In the genomic region with DNA sequence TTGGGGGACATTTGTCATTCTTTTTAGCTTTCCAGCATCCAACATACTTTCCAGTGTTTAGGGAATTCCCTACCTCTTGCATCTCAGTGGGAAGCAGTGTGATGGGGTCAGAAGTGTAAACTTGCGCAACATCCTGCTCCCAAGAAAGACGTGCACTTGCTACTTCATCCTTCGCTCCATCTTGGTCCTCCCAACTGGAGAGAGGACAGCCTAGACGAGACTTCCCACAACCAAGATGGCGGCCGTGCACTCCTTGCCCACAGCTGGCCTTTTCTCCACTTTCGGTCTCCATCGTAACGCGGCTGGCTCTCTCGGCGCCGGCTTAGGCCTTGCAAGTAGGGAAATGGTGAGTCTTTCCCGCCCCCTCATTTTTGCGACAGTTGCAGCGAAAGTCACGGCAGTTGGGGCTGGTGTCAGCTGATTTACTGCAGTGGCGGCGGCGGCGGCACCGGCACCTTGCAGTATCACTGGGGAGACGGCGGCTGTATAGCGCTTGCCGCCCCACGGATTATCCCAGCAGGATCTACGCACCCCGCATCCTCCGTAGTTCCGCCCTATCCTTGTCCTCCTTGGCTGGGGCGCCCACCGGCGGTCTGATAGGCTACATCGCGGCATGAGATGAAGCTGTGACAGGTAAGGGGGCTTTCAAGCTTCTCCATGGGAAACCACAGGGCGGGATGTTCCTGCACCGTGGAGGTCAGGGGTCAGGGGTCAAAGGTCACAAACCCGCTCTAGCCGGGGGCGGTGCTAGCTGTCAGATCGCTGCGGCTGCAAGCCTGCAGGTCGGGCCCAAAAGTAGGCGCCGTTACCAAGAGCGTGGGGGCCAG, we compare ENCODE assay signal across 1 cellular context.
A peak's percentile ranks its signal among the peaks of the same experiment; 100 is the strongest.
TF ChIP-seq lines count a peak whose summit lies in the region.

A gene (plus strand): TSS at position 416 of the 827 bp plus-strand sequence. CDS start 21,157 bp downstream, outside the sequence.

TF ChIP-seq in HepG2, 621 proteins besides CTCF, POLR2A, EP300 and RAD21 (continued from another document and continues in another):
- TF ChIP-seq, protein P1, sequence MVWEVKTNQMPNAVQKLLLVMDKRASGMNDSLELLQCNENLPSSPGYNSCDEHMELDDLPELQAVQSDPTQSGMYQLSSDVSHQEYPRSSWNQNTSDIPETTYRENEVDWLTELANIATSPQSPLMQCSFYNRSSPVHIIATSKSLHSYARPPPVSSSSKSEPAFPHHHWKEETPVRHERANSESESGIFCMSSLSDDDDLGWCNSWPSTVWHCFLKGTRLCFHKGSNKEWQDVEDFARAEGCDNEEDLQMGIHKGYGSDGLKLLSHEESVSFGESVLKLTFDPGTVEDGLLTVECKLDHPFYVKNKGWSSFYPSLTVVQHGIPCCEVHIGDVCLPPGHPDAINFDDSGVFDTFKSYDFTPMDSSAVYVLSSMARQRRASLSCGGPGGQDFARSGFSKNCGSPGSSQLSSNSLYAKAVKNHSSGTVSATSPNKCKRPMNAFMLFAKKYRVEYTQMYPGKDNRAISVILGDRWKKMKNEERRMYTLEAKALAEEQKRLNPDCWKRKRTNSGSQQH (CRISPR knock-in tag; IDR thresholded peaks at IDR 0.05; ENCODE audit: low read depth) = no peak
- TF ChIP-seq NR2C2 (CRISPR knock-in tag; IDR thresholded peaks at IDR 0.05; ENCODE audit: borderline replicate concordance) = peak; percentile 99
- TF ChIP-seq, protein P2, sequence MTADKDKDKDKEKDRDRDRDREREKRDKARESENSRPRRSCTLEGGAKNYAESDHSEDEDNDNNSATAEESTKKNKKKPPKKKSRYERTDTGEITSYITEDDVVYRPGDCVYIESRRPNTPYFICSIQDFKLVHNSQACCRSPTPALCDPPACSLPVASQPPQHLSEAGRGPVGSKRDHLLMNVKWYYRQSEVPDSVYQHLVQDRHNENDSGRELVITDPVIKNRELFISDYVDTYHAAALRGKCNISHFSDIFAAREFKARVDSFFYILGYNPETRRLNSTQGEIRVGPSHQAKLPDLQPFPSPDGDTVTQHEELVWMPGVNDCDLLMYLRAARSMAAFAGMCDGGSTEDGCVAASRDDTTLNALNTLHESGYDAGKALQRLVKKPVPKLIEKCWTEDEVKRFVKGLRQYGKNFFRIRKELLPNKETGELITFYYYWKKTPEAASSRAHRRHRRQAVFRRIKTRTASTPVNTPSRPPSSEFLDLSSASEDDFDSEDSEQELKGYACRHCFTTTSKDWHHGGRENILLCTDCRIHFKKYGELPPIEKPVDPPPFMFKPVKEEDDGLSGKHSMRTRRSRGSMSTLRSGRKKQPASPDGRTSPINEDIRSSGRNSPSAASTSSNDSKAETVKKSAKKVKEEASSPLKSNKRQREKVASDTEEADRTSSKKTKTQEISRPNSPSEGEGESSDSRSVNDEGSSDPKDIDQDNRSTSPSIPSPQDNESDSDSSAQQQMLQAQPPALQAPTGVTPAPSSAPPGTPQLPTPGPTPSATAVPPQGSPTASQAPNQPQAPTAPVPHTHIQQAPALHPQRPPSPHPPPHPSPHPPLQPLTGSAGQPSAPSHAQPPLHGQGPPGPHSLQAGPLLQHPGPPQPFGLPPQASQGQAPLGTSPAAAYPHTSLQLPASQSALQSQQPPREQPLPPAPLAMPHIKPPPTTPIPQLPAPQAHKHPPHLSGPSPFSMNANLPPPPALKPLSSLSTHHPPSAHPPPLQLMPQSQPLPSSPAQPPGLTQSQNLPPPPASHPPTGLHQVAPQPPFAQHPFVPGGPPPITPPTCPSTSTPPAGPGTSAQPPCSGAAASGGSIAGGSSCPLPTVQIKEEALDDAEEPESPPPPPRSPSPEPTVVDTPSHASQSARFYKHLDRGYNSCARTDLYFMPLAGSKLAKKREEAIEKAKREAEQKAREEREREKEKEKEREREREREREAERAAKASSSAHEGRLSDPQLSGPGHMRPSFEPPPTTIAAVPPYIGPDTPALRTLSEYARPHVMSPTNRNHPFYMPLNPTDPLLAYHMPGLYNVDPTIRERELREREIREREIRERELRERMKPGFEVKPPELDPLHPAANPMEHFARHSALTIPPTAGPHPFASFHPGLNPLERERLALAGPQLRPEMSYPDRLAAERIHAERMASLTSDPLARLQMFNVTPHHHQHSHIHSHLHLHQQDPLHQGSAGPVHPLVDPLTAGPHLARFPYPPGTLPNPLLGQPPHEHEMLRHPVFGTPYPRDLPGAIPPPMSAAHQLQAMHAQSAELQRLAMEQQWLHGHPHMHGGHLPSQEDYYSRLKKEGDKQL (CRISPR knock-in tag; IDR thresholded peaks at IDR 0.05; ENCODE audit: low read depth) = no peak
- TF ChIP-seq, protein P3, sequence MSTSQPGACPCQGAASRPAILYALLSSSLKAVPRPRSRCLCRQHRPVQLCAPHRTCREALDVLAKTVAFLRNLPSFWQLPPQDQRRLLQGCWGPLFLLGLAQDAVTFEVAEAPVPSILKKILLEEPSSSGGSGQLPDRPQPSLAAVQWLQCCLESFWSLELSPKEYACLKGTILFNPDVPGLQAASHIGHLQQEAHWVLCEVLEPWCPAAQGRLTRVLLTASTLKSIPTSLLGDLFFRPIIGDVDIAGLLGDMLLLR (CRISPR knock-in tag; IDR thresholded peaks at IDR 0.05) = no peak
- TF ChIP-seq ZNF225 (CRISPR knock-in tag; IDR thresholded peaks at IDR 0.05) = no peak; the same call in 1 of the 2 replicates
- peak; percentile 78; the same call in 1 of the 2 replicates for TF ChIP-seq CEBPB (IDR thresholded peaks at IDR 0.05; ENCODE audit: borderline replicate concordance, low read depth, low read length)
- TF ChIP-seq, protein P4, sequence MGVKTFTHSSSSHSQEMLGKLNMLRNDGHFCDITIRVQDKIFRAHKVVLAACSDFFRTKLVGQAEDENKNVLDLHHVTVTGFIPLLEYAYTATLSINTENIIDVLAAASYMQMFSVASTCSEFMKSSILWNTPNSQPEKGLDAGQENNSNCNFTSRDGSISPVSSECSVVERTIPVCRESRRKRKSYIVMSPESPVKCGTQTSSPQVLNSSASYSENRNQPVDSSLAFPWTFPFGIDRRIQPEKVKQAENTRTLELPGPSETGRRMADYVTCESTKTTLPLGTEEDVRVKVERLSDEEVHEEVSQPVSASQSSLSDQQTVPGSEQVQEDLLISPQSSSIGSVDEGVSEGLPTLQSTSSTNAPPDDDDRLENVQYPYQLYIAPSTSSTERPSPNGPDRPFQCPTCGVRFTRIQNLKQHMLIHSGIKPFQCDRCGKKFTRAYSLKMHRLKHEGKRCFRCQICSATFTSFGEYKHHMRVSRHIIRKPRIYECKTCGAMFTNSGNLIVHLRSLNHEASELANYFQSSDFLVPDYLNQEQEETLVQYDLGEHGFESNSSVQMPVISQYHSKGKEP (CRISPR knock-in tag; IDR thresholded peaks at IDR 0.05) = no peak
- TF ChIP-seq, protein P5, sequence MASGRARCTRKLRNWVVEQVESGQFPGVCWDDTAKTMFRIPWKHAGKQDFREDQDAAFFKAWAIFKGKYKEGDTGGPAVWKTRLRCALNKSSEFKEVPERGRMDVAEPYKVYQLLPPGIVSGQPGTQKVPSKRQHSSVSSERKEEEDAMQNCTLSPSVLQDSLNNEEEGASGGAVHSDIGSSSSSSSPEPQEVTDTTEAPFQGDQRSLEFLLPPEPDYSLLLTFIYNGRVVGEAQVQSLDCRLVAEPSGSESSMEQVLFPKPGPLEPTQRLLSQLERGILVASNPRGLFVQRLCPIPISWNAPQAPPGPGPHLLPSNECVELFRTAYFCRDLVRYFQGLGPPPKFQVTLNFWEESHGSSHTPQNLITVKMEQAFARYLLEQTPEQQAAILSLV (CRISPR knock-in tag; IDR thresholded peaks at IDR 0.05; ENCODE audit: borderline replicate concordance) = peak; percentile 87; the same call in 1 of the 2 replicates
- TF ChIP-seq ZNF674 (CRISPR knock-in tag; IDR thresholded peaks at IDR 0.05; ENCODE audit: low read depth) = no peak
- TF ChIP-seq ZNF501 (CRISPR knock-in tag; IDR thresholded peaks at IDR 0.05) = peak; percentile 80; the same call in 1 of the 2 replicates
- TF ChIP-seq ARID2 (CRISPR knock-in tag; IDR thresholded peaks at IDR 0.05; ENCODE audit: borderline replicate concordance) = no peak
- peak; percentile 93 for TF ChIP-seq NRL (CRISPR knock-in tag; IDR thresholded peaks at IDR 0.05; ENCODE audit: borderline replicate concordance)
- no peak for TF ChIP-seq SMC3 (IDR thresholded peaks at IDR 0.05; ENCODE audit: low read length)
- TF ChIP-seq ARHGAP35 (CRISPR knock-in tag; IDR thresholded peaks at IDR 0.05; ENCODE audit: borderline replicate concordance) = peak; percentile 87
- TF ChIP-seq, protein P6, sequence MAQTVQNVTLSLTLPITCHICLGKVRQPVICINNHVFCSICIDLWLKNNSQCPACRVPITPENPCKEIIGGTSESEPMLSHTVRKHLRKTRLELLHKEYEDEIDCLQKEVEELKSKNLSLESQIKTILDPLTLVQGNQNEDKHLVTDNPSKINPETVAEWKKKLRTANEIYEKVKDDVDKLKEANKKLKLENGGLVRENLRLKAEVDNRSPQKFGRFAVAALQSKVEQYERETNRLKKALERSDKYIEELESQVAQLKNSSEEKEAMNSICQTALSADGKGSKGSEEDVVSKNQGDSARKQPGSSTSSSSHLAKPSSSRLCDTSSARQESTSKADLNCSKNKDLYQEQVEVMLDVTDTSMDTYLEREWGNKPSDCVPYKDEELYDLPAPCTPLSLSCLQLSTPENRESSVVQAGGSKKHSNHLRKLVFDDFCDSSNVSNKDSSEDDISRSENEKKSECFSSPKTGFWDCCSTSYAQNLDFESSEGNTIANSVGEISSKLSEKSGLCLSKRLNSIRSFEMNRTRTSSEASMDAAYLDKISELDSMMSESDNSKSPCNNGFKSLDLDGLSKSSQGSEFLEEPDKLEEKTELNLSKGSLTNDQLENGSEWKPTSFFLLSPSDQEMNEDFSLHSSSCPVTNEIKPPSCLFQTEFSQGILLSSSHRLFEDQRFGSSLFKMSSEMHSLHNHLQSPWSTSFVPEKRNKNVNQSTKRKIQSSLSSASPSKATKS (CRISPR knock-in tag; IDR thresholded peaks at IDR 0.05) = 0 out of 2 replicates have a peak, but pooled peaks have one; percentile 60
- TF ChIP-seq, protein P7, sequence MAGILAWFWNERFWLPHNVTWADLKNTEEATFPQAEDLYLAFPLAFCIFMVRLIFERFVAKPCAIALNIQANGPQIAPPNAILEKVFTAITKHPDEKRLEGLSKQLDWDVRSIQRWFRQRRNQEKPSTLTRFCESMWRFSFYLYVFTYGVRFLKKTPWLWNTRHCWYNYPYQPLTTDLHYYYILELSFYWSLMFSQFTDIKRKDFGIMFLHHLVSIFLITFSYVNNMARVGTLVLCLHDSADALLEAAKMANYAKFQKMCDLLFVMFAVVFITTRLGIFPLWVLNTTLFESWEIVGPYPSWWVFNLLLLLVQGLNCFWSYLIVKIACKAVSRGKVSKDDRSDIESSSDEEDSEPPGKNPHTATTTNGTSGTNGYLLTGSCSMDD (CRISPR knock-in tag; IDR thresholded peaks at IDR 0.05) = no peak
- TF ChIP-seq, protein P8, sequence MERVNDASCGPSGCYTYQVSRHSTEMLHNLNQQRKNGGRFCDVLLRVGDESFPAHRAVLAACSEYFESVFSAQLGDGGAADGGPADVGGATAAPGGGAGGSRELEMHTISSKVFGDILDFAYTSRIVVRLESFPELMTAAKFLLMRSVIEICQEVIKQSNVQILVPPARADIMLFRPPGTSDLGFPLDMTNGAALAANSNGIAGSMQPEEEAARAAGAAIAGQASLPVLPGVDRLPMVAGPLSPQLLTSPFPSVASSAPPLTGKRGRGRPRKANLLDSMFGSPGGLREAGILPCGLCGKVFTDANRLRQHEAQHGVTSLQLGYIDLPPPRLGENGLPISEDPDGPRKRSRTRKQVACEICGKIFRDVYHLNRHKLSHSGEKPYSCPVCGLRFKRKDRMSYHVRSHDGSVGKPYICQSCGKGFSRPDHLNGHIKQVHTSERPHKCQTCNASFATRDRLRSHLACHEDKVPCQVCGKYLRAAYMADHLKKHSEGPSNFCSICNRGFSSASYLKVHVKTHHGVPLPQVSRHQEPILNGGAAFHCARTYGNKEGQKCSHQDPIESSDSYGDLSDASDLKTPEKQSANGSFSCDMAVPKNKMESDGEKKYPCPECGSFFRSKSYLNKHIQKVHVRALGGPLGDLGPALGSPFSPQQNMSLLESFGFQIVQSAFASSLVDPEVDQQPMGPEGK (CRISPR knock-in tag; IDR thresholded peaks at IDR 0.05) = peak; percentile 68
- TF ChIP-seq SNAPC2 (CRISPR knock-in tag; IDR thresholded peaks at IDR 0.05) = 0 out of 2 replicates have a peak, but pooled peaks have one; percentile 40
- TF ChIP-seq, protein P9, sequence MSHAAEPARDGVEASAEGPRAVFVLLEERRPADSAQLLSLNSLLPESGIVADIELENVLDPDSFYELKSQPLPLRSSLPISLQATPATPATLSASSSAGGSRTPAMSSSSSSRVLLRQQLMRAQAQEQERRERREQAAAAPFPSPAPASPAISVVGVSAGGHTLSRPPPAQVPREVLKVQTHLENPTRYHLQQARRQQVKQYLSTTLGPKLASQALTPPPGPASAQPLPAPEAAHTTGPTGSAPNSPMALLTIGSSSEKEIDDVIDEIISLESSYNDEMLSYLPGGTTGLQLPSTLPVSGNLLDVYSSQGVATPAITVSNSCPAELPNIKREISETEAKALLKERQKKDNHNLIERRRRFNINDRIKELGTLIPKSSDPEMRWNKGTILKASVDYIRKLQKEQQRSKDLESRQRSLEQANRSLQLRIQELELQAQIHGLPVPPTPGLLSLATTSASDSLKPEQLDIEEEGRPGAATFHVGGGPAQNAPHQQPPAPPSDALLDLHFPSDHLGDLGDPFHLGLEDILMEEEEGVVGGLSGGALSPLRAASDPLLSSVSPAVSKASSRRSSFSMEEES (CRISPR knock-in tag; IDR thresholded peaks at IDR 0.05) = peak; percentile 72
- peak; percentile 82 for TF ChIP-seq PHF8 (CRISPR knock-in tag; IDR thresholded peaks at IDR 0.05)
- TF ChIP-seq HNRNPH1 (optimal IDR thresholded peaks at IDR 0.05; ENCODE audit: low read depth, low read length) = no peak
- TF ChIP-seq PLRG1 (conservative IDR thresholded peaks at IDR 0.05) = no peak
- no peak for TF ChIP-seq NFIB (CRISPR knock-in tag; IDR thresholded peaks at IDR 0.05; ENCODE audit: borderline replicate concordance)
- no peak for TF ChIP-seq ZFP37 (CRISPR knock-in tag; IDR thresholded peaks at IDR 0.05; ENCODE audit: borderline replicate concordance)
- TF ChIP-seq TSC22D2 (CRISPR knock-in tag; IDR thresholded peaks at IDR 0.05; ENCODE audit: borderline replicate concordance) = no peak
- TF ChIP-seq FOXA3 (CRISPR knock-in tag; IDR thresholded peaks at IDR 0.05) = peak; percentile 40
- TF ChIP-seq HCFC1 (IDR thresholded peaks at IDR 0.05; ENCODE audit: low read depth, low read length) = peak; percentile 64
- peak; percentile 60; the same call in 1 of the 2 replicates for TF ChIP-seq ZNF34 (CRISPR knock-in tag; IDR thresholded peaks at IDR 0.05; ENCODE audit: borderline replicate concordance)
- TF ChIP-seq RFX1 (IDR thresholded peaks at IDR 0.05) = peak; percentile 44; the same call in 1 of the 2 replicates
- TF ChIP-seq, protein P10, sequence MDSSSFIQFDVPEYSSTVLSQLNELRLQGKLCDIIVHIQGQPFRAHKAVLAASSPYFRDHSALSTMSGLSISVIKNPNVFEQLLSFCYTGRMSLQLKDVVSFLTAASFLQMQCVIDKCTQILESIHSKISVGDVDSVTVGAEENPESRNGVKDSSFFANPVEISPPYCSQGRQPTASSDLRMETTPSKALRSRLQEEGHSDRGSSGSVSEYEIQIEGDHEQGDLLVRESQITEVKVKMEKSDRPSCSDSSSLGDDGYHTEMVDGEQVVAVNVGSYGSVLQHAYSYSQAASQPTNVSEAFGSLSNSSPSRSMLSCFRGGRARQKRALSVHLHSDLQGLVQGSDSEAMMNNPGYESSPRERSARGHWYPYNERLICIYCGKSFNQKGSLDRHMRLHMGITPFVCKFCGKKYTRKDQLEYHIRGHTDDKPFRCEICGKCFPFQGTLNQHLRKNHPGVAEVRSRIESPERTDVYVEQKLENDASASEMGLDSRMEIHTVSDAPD (CRISPR knock-in tag; IDR thresholded peaks at IDR 0.05) = no peak
- no peak; the same call in 1 of the 2 replicates for TF ChIP-seq HOXA5 (CRISPR knock-in tag; IDR thresholded peaks at IDR 0.05)
